26 cellular contexts compared by ENCODE assay signal in the genomic region with DNA sequence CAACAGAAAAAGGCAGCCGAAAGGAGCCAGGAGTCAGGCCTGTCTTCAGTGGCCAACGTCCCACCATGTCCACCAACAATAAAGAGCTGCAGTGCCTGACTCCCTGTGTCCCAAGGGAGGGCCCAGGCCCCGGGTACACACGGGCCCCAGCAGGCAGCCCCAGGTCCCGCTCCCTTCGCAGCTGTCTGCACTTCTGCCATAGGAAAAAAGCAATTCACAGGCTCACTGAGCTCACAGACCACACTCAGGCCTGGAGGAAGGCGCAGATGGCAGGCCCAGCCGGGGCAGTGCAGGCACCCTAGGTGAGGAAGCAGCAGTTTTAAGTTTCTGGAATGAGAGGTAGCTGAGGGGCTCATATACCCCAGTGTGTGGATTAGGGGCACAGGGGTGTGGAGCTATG.
"Had no signal": no experiment of that assay in that cellular context is flagged by ENCODE, and none has a peak within 500 bp of the region (broad histone marks: within the 10 kb centered on the region; RNA-seq: fewer than 3 reads in every experiment).

No MANE protein-coding gene starts in this region.

- H3K4me1 Mint-ChIP-seq: nephron had no signal

- H3K4me3 Mint-ChIP-seq: activated naive CD4-positive, alpha-beta T cell treated with anti-CD3 and anti-CD28 coated beads, Interleukin-2, amount 50 U/mL, for 24 hours; activated naive CD8-positive, alpha-beta T cell treated with anti-CD3 and anti-CD28 coated beads, Interleukin-2, amount 50 U/mL, for 24 hours; dendritic cell treated with granulocyte-macrophage colony-stimulating factor and Interleukin-4, amounts not matched to agents 40 ng/mL and 50 ng/mL, for 4 days; nephron; T-helper 17 cell had no signal

- H3K36me3 ChIP-seq: breast epithelium, neutrophil, thyroid gland, WERI-Rb-1 had no signal

- H3K27me3 Mint-ChIP-seq: activated naive CD4-positive, alpha-beta T cell treated with anti-CD3 and anti-CD28 coated beads, Interleukin-2, amount 50 U/mL, for 24 hours; activated naive CD8-positive, alpha-beta T cell treated with anti-CD3 and anti-CD28 coated beads, Interleukin-2, amount 50 U/mL, for 24 hours; dendritic cell treated with granulocyte-macrophage colony-stimulating factor and Interleukin-4, amounts not matched to agents 40 ng/mL and 50 ng/mL, for 4 days; T-helper 17 cell had no signal

- H3K4me1 ChIP-seq: breast epithelium, left lung, thyroid gland had no signal

- H3K9me3 ChIP-seq: breast epithelium, esophagus squamous epithelium, left lung, neutrophil, right lobe of liver, thyroid gland had no signal

- ATAC-seq: activated naive CD8-positive, alpha-beta T cell treated with anti-CD3 and anti-CD28 coated beads, Interleukin-2, amount 50 U/mL, for 24 hours; left lung; T-helper 17 cell had no signal

- H3K27ac Mint-ChIP-seq: activated naive CD4-positive, alpha-beta T cell treated with anti-CD3 and anti-CD28 coated beads, Interleukin-2, amount 50 U/mL, for 24 hours; activated naive CD8-positive, alpha-beta T cell treated with anti-CD3 and anti-CD28 coated beads, Interleukin-2, amount 50 U/mL, for 24 hours; dendritic cell treated with granulocyte-macrophage colony-stimulating factor and Interleukin-4, amounts not matched to agents 40 ng/mL and 50 ng/mL, for 4 days; nephron; progenitor cell of endocrine pancreas had no signal

- H3K4me3 ChIP-seq: breast epithelium, esophagus squamous epithelium, left lung, right lobe of liver, thyroid gland had no signal

- H3K27ac ChIP-seq: breast epithelium, epithelial cell of prostate, esophagus squamous epithelium, left lung, neutrophil, right lobe of liver, thyroid gland had no signal

- H3K9me3 Mint-ChIP-seq: activated naive CD4-positive, alpha-beta T cell treated with anti-CD3 and anti-CD28 coated beads, Interleukin-2, amount 50 U/mL, for 24 hours; activated naive CD8-positive, alpha-beta T cell treated with anti-CD3 and anti-CD28 coated beads, Interleukin-2, amount 50 U/mL, for 24 hours; dendritic cell treated with granulocyte-macrophage colony-stimulating factor and Interleukin-4, amounts not matched to agents 40 ng/mL and 50 ng/mL, for 4 days; nephron had no signal

- H3K27me3 ChIP-seq: breast epithelium, esophagus squamous epithelium, left lung, neutrophil, right lobe of liver, thyroid gland had no signal

- DNase-seq: activated CD4-positive, alpha-beta T cell treated with anti-CD3 and anti-CD28 coated beads for 48 hours; activated CD4-positive, alpha-beta T cell treated with anti-CD3 and anti-CD28 coated beads, Interleukin-2, amount 50 U/mL, for 48 hours; activated CD8-positive, alpha-beta memory T cell treated with anti-CD3 and anti-CD28 coated beads for 24 hours; activated gamma-delta T cell treated with Interleukin-2 at 50 U/mL for 16 hours; activated naive CD8-positive, alpha-beta T cell treated with anti-CD3 and anti-CD28 coated beads, Interleukin-2, amount 50 U/mL, for 24 hours; central memory CD4-positive, alpha-beta T cell; effector CD4-positive, alpha-beta T cell; esophagus squamous epithelium; foreskin melanocyte; kidney glomerular epithelial cell; small intestine; stimulated activated CD4-positive, alpha-beta T cell treated with anti-CD3 and anti-CD28 coated beads, Interleukin-1b, Interleukin-23, amount 100 ng/mL, for 48 hours; stimulated activated naive CD4-positive, alpha-beta T cell; T-helper 17 cell; T1000; thyroid gland; WERI-Rb-1 had no signal
